17 cellular contexts compared by ENCODE assay signal in genomic region chr16:69851491-69852240, GRCh38.
"Had no signal": no experiment of that assay in that cellular context is flagged by ENCODE, and none has a peak within 500 bp of the region (broad histone marks: within the 10 kb centered on the region; RNA-seq: fewer than 3 reads in every experiment).

No MANE protein-coding gene starts in this region.

- H3K36me3 ChIP-seq: ovary, sigmoid colon had no signal

- H3K9me3 Mint-ChIP-seq: activated CD4-positive, alpha-beta memory T cell treated with anti-CD3 and anti-CD28 coated beads, Interleukin-2, amount 10 ng/mL, durations not matched to agents 7 days and 5 days; central memory CD8-positive, alpha-beta T cell; dendritic cell treated with granulocyte-macrophage colony-stimulating factor and Interleukin-4, amounts not matched to agents 40 ng/mL and 50 ng/mL, for 4 days; nephron; T-cell had no signal

- H3K27ac Mint-ChIP-seq: activated CD4-positive, alpha-beta memory T cell treated with anti-CD3 and anti-CD28 coated beads, Interleukin-2, amount 10 ng/mL, durations not matched to agents 7 days and 5 days; dendritic cell treated with granulocyte-macrophage colony-stimulating factor and Interleukin-4, amounts not matched to agents 40 ng/mL and 50 ng/mL, for 4 days; T-cell had no signal

- H3K27me3 ChIP-seq: heart left ventricle, ovary, sigmoid colon, upper lobe of right lung had no signal

- H3K27ac ChIP-seq: ovary, upper lobe of right lung, VCaP had no signal

- H3K4me3 ChIP-seq: heart left ventricle, ovary, sigmoid colon, upper lobe of right lung had no signal

- FAIRE-seq: frontal cortex, islet of Langerhans had no signal

- H3K9me3 ChIP-seq: heart left ventricle, ovary, sigmoid colon, upper lobe of right lung had no signal

- DNase-seq: activated CD4-positive, alpha-beta memory T cell treated with anti-CD3 and anti-CD28 coated beads, Interleukin-2, amount 10 ng/mL, durations not matched to agents 7 days and 5 days; activated naive CD4-positive, alpha-beta T cell; activated T-cell treated with anti-CD3 and anti-CD28 coated beads, Interleukin-2, amount 50 U/mL, for 48 hours; heart left ventricle; mammary epithelial cell; ovary; sigmoid colon; stimulated activated CD4-positive, alpha-beta T cell treated with anti-CD3 and anti-CD28 coated beads, Interleukin-2, amount 100 ng/mL, for 24 hours; stimulated activated naive CD4-positive, alpha-beta T cell; T-cell; upper lobe of right lung had no signal

- H3K27me3 Mint-ChIP-seq: activated CD4-positive, alpha-beta memory T cell treated with anti-CD3 and anti-CD28 coated beads, Interleukin-2, amount 10 ng/mL, durations not matched to agents 7 days and 5 days; central memory CD8-positive, alpha-beta T cell; dendritic cell treated with granulocyte-macrophage colony-stimulating factor and Interleukin-4, amounts not matched to agents 40 ng/mL and 50 ng/mL, for 4 days; T-cell had no signal

- H3K4me3 Mint-ChIP-seq: activated CD4-positive, alpha-beta memory T cell treated with anti-CD3 and anti-CD28 coated beads, Interleukin-2, amount 10 ng/mL, durations not matched to agents 7 days and 5 days; central memory CD8-positive, alpha-beta T cell; dendritic cell treated with granulocyte-macrophage colony-stimulating factor and Interleukin-4, amounts not matched to agents 40 ng/mL and 50 ng/mL, for 4 days; nephron; T-cell had no signal
